28 cellular contexts compared by ENCODE assay signal in genomic region chr2:195859513-195859912, GRCh38.
"Had no signal": no experiment of that assay in that cellular context is flagged by ENCODE, and none has a peak within 500 bp of the region (broad histone marks: within the 10 kb centered on the region; RNA-seq: fewer than 3 reads in every experiment).

No MANE protein-coding gene starts in this region.

- H3K9me3 ChIP-seq: ovary, psoas muscle, spleen, suprapubic skin, testis, tibial artery, transverse colon, upper lobe of right lung, uterus had no signal

- H3K27me3 ChIP-seq: neural progenitor cell, ovary, spleen, suprapubic skin, testis, tibial artery, transverse colon, upper lobe of right lung, uterus had no signal

- H3K36me3 ChIP-seq: neural progenitor cell, ovary, spleen, suprapubic skin, tibial artery, transverse colon, upper lobe of right lung, uterus had no signal

- H3K9ac ChIP-seq: neural progenitor cell, parathyroid adenoma had no signal

- DNase-seq: natural killer cell; occipital lobe; ovary; posterior cingulate gyrus; psoas muscle; right cardiac atrium; spleen; stimulated activated CD4-positive, alpha-beta T cell treated with anti-CD3 and anti-CD28 coated beads, Interleukin-12 subunit alpha, Interleukin-12 subunit beta, amount 100 ng/mL, for 4 hours; stimulated activated CD4-positive, alpha-beta T cell treated with anti-CD3 and anti-CD28 coated beads, Interleukin-1b, Interleukin-23, amount 100 ng/mL, for 48 hours; stimulated activated CD4-positive, alpha-beta T cell treated with anti-CD3 and anti-CD28 coated beads, Interleukin-4, amount 100 ng/mL, for 1 hour; stimulated activated CD4-positive, alpha-beta T cell treated with anti-CD3 and anti-CD28 coated beads, Interleukin-4, amount 100 ng/mL, for 4 hours; stimulated activated CD8-positive, alpha-beta memory T cell treated with anti-CD3 and anti-CD28 coated beads, Interleukin-4, amount 100 ng/mL, for 48 hours; stimulated activated naive CD4-positive, alpha-beta T cell; stimulated activated naive CD8-positive, alpha-beta T cell treated with anti-CD3 and anti-CD28 coated beads, Interleukin-15, amount 100 ng/mL, for 72 hours; stimulated activated naive CD8-positive, alpha-beta T cell treated with anti-CD3 and anti-CD28 coated beads, Interleukin-15, Interleukin-2, amounts not matched to agents 100 U/mL and 50 U/mL, for 24 hours; substantia nigra; testis; tibial artery; transverse colon; upper lobe of right lung; uterus had no signal

- H3K4me2 ChIP-seq: neural progenitor cell, smooth muscle cell had no signal

- H3K4me3 ChIP-seq: neural progenitor cell, ovary, psoas muscle, skin epidermis, smooth muscle cell, spleen, suprapubic skin, testis, tibial artery, transverse colon, upper lobe of right lung, uterus had no signal

- ATAC-seq: natural killer cell; psoas muscle; right cardiac atrium; sciatic nerve; stimulated activated memory B cell treated with anti-CD40 and anti-IgM and Interleukin-4, amounts not matched to agents 10 μg/mL and 1 μg/mL and 100 μg/mL, for 72 hours; stimulated activated naive CD8-positive, alpha-beta T cell treated with anti-CD3 and anti-CD28 coated beads, Interleukin-15, amount 100 ng/mL, for 72 hours; stimulated activated naive CD8-positive, alpha-beta T cell treated with anti-CD3 and anti-CD28 coated beads, Interleukin-15, Interleukin-2, amounts not matched to agents 100 U/mL and 50 U/mL, for 24 hours; upper lobe of right lung had no signal

- H3K27ac ChIP-seq: neural progenitor cell, ovary, parathyroid adenoma, psoas muscle, skin epidermis, spleen, suprapubic skin, testis, tibial artery, transverse colon, upper lobe of right lung, uterus had no signal

- H2AFZ ChIP-seq: neural progenitor cell, parathyroid adenoma had no signal

- H3K79me2 ChIP-seq: parathyroid adenoma had no signal

- H3K4me1 ChIP-seq: neural progenitor cell, parathyroid adenoma, psoas muscle, suprapubic skin, testis, tibial artery, transverse colon, upper lobe of right lung, uterus had no signal
